In the genomic region with DNA sequence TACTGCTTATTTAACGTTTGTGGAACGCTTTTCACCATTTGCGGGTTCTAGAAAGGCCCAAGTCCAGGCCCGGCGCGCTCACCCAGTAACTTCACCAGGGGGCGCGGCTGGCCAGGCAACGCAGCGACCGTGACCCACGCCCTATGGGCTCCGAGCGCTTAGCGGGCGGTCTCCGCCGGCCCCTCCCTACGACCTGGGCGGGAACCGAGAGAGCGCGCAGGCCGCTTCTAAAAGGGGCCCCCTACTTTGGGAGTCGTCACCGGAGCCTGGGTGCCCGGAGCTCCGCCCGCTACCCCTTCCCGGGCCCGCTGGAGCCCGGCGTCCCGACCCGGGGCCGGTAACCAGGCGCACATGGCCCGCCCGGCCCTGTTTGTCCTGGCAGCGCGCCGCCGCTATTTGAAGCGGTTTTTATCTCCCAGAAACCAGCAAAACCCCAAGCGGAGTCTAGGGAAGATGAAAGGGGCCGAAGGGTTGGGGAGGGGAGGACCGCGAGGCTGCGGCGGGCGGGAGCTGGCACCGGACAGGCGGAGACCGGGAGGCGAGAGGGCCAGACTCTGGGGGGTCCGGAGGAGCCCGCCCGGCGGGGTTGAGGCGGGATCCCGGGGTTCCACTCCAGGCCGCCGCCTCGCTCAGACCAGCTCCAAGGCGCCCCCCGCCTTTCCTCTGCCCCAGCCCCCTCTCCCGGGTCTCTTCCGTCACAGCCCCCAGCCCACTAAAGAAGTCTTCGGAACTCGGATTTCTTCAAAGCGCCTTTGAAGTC, we compare ENCODE assay signal across 8 cellular contexts.
DNase-seq lines count a peak whose midpoint lies in the region; ATAC-seq and TF ChIP-seq lines count a peak whose summit lies in the region.

No MANE protein-coding gene starts in this region.

- peak overlapping the region; percentile 62 for H3K4me3 ChIP-seq in choroid plexus epithelial cell (ENCODE audit: low read depth, low read length)

- DNase-seq in AG20443 (ENCODE audit: low spot score) (peak; percentile 97), NCI-H345 treated with DMSO at 0.1 percent for 48 hours (lab: John Stamatoyannopoulos, UW; ENCODE audit: unreplicated experiment) (peak; percentile 62), choroid plexus epithelial cell (ENCODE audit: low read depth) (peak; percentile 91), left kidney (ENCODE audit: low read depth, low spot score) (peak; percentile 97)
- peak; percentile 81 to 83 for DNase-seq in activated CD4-positive, alpha-beta T cell treated with anti-CD3 and anti-CD28 coated beads for 24 hours (ENCODE audit: low read depth in 2 of 2)
- DNase-seq in stimulated activated CD4-positive, alpha-beta T cell treated with anti-CD3 and anti-CD28 coated beads, Interleukin-1b, Interleukin-23, amount 100 ng/mL, for 48 hours, result peak; percentile 90

- peak; percentile 56 for ATAC-seq in GM19035 (IDR thresholded peaks at IDR 0.05; ENCODE audit: unreplicated experiment)
- peak; percentile 40 for ATAC-seq in HG03342 (IDR thresholded peaks at IDR 0.05; ENCODE audit: unreplicated experiment)

- TF ChIP-seq CTCF in choroid plexus epithelial cell (conservative IDR thresholded peaks at IDR 0.05; ENCODE audit: low read depth, low read length), result peak; percentile 77

Comparison
In these comparisons a context has a peak if more than half of its experiments do, and no peak if none do; other contexts are left out.
1. Peak in every context shown above with its lines: DNase-seq, ATAC-seq and H3K4me3 ChIP-seq.